Comparison of ENCODE assay signal across 16 cellular contexts in genomic region chr3:125058959-125059358, GRCh38. TPM values are rescaled to one million over a fixed set of nuclear protein-coding genes. Genes with fewer than 3 reads are reported as not detected.
DNase-seq lines count a peak whose midpoint lies in the region; ATAC-seq, FAIRE-seq and TF ChIP-seq lines count a peak whose summit lies in the region.
"Had no signal": no experiment of that assay in that cellular context is flagged by ENCODE, and none has a peak within 500 bp of the region (broad histone marks: within the 10 kb centered on the region; RNA-seq: fewer than 3 reads in every experiment).

No MANE protein-coding gene starts in this region.

- H3K9ac ChIP-seq in endodermal cell (ENCODE audit: extremely low read depth, low read length, poor library complexity, severe bottlenecking) (no peak overlapping the region), stomach smooth muscle (ENCODE audit: low read length in 2 of 2) (no peak overlapping the region)

- intact Hi-C loops in Right ventricle myocardium inferior (cut with DNase I), result no loop called here

- peak overlapping the region; percentile 83 to 95 for H3K27ac ChIP-seq in right atrium auricular region
- no peak overlapping the region for H3K27ac ChIP-seq in endodermal cell (ENCODE audit: low read depth, low read length)
- peak overlapping the region; percentile 53 for H3K27ac ChIP-seq in stomach smooth muscle (ENCODE audit: low read length)

- H3K4me1 Mint-ChIP-seq in endodermal cell (peaks cover 64% of the 10 kb centered on the region), type B pancreatic cell (ENCODE audit: unreplicated experiment) (peaks cover 37% of the 10 kb centered on the region)

- DNase-seq in right atrium auricular region (ENCODE audit: low spot score), result no peak
- DNase-seq in Right ventricle myocardium inferior (ENCODE audit: missing footprints), result no peak
- peak; percentile 59 for DNase-seq in endodermal cell
- DNase-seq in type B pancreatic cell (ENCODE audit: extremely low spot score, unreplicated experiment), result no peak
- no peak for DNase-seq in AG08395 (ENCODE audit: low spot score)
- DNase-seq in H54 (ENCODE audit: insufficient read length, low spot score), result no peak
- DNase-seq: CD8-positive, alpha-beta T cell; KBM-7; NCI-H1105 treated with DMSO at 0.1 percent for 48 hours; NCI-H1694; NCI-H2081 treated with DMSO at 0.1 percent for 48 hours; NCI-H748 treated with DMSO at 0.1 percent for 48 hours; NK-92 treated with Interleukin-12 subunit alpha and Interleukin-12 subunit beta, amount 100 ng/mL, for 24 hours; SHP77 treated with DMSO at 0.1 percent for 48 hours had no signal

- H3K9me3 Mint-ChIP-seq in endodermal cell, result peaks cover under 1% of the 10 kb centered on the region
- no peaks in the 10 kb centered on the region for H3K9me3 Mint-ChIP-seq in type B pancreatic cell
- H3K9me3 Mint-ChIP-seq: CD8-positive, alpha-beta T cell had no signal

- no peak overlapping the region for H3K4me3 ChIP-seq in right atrium auricular region
- H3K4me3 ChIP-seq in endodermal cell (ENCODE audit: low read length), result no peak overlapping the region
- no peak overlapping the region for H3K4me3 ChIP-seq in stomach smooth muscle (ENCODE audit: low read length in 2 of 2)

- H3K36me3 ChIP-seq in right atrium auricular region, result no peaks in the 10 kb centered on the region
- H3K36me3 ChIP-seq in endodermal cell (ENCODE audit: control insufficient read depth, insufficient read depth, low read length), result no peaks in the 10 kb centered on the region
- H3K36me3 ChIP-seq in stomach smooth muscle (ENCODE audit: control insufficient read depth in 2 of 2, insufficient read depth in 2 of 2, low read length in 2 of 2), result no peaks in the 10 kb centered on the region

- H3K9me3 ChIP-seq in right atrium auricular region (no peaks in the 10 kb centered on the region), endodermal cell (ENCODE audit: control insufficient read depth, low read length) (no peaks in the 10 kb centered on the region), stomach smooth muscle (ENCODE audit: control insufficient read depth in 2 of 2, low read length in 2 of 2) (no peaks in the 10 kb centered on the region)

- H3K27me3 ChIP-seq in right atrium auricular region, result no peaks in the 10 kb centered on the region
- peaks cover 5% of the 10 kb centered on the region for H3K27me3 ChIP-seq in endodermal cell (ENCODE audit: control insufficient read depth, insufficient read depth, low read length, poor library complexity, severe bottlenecking)
- no peaks in the 10 kb centered on the region for H3K27me3 ChIP-seq in stomach smooth muscle (ENCODE audit: control insufficient read depth in 1 of 2, insufficient read depth in 2 of 2, low read length in 2 of 2)

- TF ChIP-seq RAD21 in Ishikawa (IDR thresholded peaks at IDR 0.05; ENCODE audit: low read depth), result no peak

- no peak for TF ChIP-seq EP300 in Ishikawa (IDR thresholded peaks at IDR 0.05; ENCODE audit: borderline replicate concordance)

- no peak for FAIRE-seq in H54 (lab: Jason Lieb, UNC)

- peaks cover 0 to 80% of the 10 kb centered on the region in 2 donors for H3K4me1 ChIP-seq in right atrium auricular region
- peaks cover 5% of the 10 kb centered on the region for H3K4me1 ChIP-seq in endodermal cell (ENCODE audit: control insufficient read depth, insufficient read depth, low read length)
- peaks cover 59% of the 10 kb centered on the region for H3K4me1 ChIP-seq in stomach smooth muscle (ENCODE audit: control insufficient read depth, insufficient read depth, low read length)

- H3K27ac Mint-ChIP-seq in endodermal cell (no peak overlapping the region), type B pancreatic cell (no peak overlapping the region)
- H3K27ac Mint-ChIP-seq: CD8-positive, alpha-beta T cell had no signal

- no peak for TF ChIP-seq CTCF in right atrium auricular region (IDR thresholded peaks at IDR 0.05)
- no peak for TF ChIP-seq CTCF in endodermal cell (conservative IDR thresholded peaks at IDR 0.05)
- no peak for TF ChIP-seq CTCF in type B pancreatic cell (conservative IDR thresholded peaks at IDR 0.05)

- ATAC-seq in Right ventricle myocardium inferior, result no peak
- ATAC-seq: CD8-positive, alpha-beta T cell had no signal

- H3K36me3 Mint-ChIP-seq in endodermal cell (ENCODE audit: low read depth), result no peaks in the 10 kb centered on the region
- H3K36me3 Mint-ChIP-seq in type B pancreatic cell, result no peaks in the 10 kb centered on the region

- H3K27me3 Mint-ChIP-seq in endodermal cell (ENCODE audit: insufficient read depth) (peaks cover 38% of the 10 kb centered on the region), type B pancreatic cell (peaks cover 47% of the 10 kb centered on the region)

- H3K4me3 Mint-ChIP-seq in endodermal cell (no peak overlapping the region), type B pancreatic cell (no peak overlapping the region)
- H3K4me3 Mint-ChIP-seq: CD8-positive, alpha-beta T cell had no signal

- 94 to 100% methylated on average over 2 to 3 of the region's 3 CpGs for WGBS in endodermal cell (ENCODE audit: insufficient coverage in 1 of 2, insufficient read length in 1 of 2), 2 experiments

- no peak for TF ChIP-seq POLR2A in H54 (IDR thresholded peaks at IDR 0.05; ENCODE audit: low read depth, low read length)

TF ChIP-seq in Ishikawa, 13 proteins besides CTCF, POLR2A, EP300 and RAD21:
- TF ChIP-seq TCF12 (IDR thresholded peaks at IDR 0.05; ENCODE audit: low read depth) (no peak), USF1 (IDR thresholded peaks at IDR 0.05) (peak; percentile 67)

RNA-seq across cellular contexts. Expression of gene HEG1, which starts 3.2 kb away (rescaled TPM):
- total RNA-seq in right atrium auricular region (100 to 1,000 TPM; 202 to 210 TPM), Right ventricle myocardium inferior (95.0 TPM), endodermal cell (10 to 100 TPM; 25.5 to 27.0 TPM), type B pancreatic cell (ENCODE audit: low replicate concordance) (12.4 and 43.1 TPM in 2 replicates)
- 30.3 TPM for polyA plus RNA-seq in endodermal cell (2013, experiment 1 of 2)
- 35.4 TPM for polyA plus RNA-seq in endodermal cell (2013, experiment 2 of 2)
